ENCODE assay signal across 10 cellular contexts in the genomic region with DNA sequence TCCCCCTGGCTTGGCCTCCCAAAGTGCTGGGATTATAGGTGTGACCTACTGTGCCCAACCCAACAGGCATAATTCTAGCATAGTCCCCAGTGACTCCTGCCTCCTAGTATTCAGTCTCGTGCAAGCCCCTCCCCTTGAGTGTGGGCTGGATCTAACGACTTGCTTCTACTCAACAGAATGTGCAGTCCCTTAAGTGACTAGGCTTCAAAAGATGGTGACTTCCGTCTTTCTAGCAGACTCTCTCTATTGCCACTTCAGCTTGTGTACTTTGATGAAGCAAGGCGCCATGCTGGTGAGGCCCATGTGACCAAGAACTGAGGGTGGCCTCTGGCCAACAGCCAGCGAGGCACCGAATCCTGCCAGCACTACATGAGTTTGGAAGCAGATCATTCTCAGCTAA.
DNase-seq lines count a peak whose midpoint lies in the region; ATAC-seq lines count a peak whose summit lies in the region.
"Had no signal": no experiment of that assay in that cellular context is flagged by ENCODE, and none has a peak within 500 bp of the region (broad histone marks: within the 10 kb centered on the region; RNA-seq: fewer than 3 reads in every experiment).

No MANE protein-coding gene starts in this region.

- H3K4me1 Mint-ChIP-seq in T-helper 1 cell treated with Interleukin-12 subunit alpha and Interleukin-12 subunit beta and Interleukin-4 antibody, amounts not matched to agents 30 μg/mL and 1 μg/mL, for 36 hours (ENCODE audit: low read depth), result peaks cover 57% of the 10 kb centered on the region
- peaks cover 32% of the 10 kb centered on the region for H3K4me1 Mint-ChIP-seq in activated naive CD8-positive, alpha-beta T cell treated with anti-CD3 and anti-CD28 coated beads, Interleukin-2, amount 10 ng/mL, durations not matched to agents 7 days and 5 days

- peaks cover 46% of the 10 kb centered on the region for H3K36me3 Mint-ChIP-seq in T-helper 1 cell treated with Interleukin-12 subunit alpha and Interleukin-12 subunit beta and Interleukin-4 antibody, amounts not matched to agents 30 μg/mL and 1 μg/mL, for 36 hours (ENCODE audit: low read depth)
- peaks cover 24% of the 10 kb centered on the region for H3K36me3 Mint-ChIP-seq in activated naive CD8-positive, alpha-beta T cell treated with anti-CD3 and anti-CD28 coated beads, Interleukin-2, amount 10 ng/mL, durations not matched to agents 7 days and 5 days

- ATAC-seq in activated naive CD8-positive, alpha-beta T cell treated with anti-CD3 and anti-CD28 coated beads, Interleukin-2, amount 10 ng/mL, durations not matched to agents 7 days and 5 days (ENCODE audit: low read depth), result peak; percentile 74

- no peaks in the 10 kb centered on the region for H3K27me3 Mint-ChIP-seq in T-helper 1 cell treated with Interleukin-12 subunit alpha and Interleukin-12 subunit beta and Interleukin-4 antibody, amounts not matched to agents 30 μg/mL and 1 μg/mL, for 36 hours (ENCODE audit: low read depth)
- no peaks in the 10 kb centered on the region for H3K27me3 Mint-ChIP-seq in activated naive CD8-positive, alpha-beta T cell treated with anti-CD3 and anti-CD28 coated beads, Interleukin-2, amount 10 ng/mL, durations not matched to agents 7 days and 5 days

- peak overlapping the region; percentile 94 for H3K27ac Mint-ChIP-seq in T-helper 1 cell treated with Interleukin-12 subunit alpha and Interleukin-12 subunit beta and Interleukin-4 antibody, amounts not matched to agents 30 μg/mL and 1 μg/mL, for 36 hours
- peak overlapping the region; percentile 81 for H3K27ac Mint-ChIP-seq in activated naive CD8-positive, alpha-beta T cell treated with anti-CD3 and anti-CD28 coated beads, Interleukin-2, amount 10 ng/mL, durations not matched to agents 7 days and 5 days

- peak overlapping the region; percentile 71 for H3K4me3 Mint-ChIP-seq in T-helper 1 cell treated with Interleukin-12 subunit alpha and Interleukin-12 subunit beta and Interleukin-4 antibody, amounts not matched to agents 30 μg/mL and 1 μg/mL, for 36 hours
- H3K4me3 Mint-ChIP-seq in activated naive CD8-positive, alpha-beta T cell treated with anti-CD3 and anti-CD28 coated beads, Interleukin-2, amount 10 ng/mL, durations not matched to agents 7 days and 5 days, result peak overlapping the region; percentile 31

- H3K9me3 Mint-ChIP-seq in T-helper 1 cell treated with Interleukin-12 subunit alpha and Interleukin-12 subunit beta and Interleukin-4 antibody, amounts not matched to agents 30 μg/mL and 1 μg/mL, for 36 hours, result no peaks in the 10 kb centered on the region
- no peaks in the 10 kb centered on the region for H3K9me3 Mint-ChIP-seq in activated naive CD8-positive, alpha-beta T cell treated with anti-CD3 and anti-CD28 coated beads, Interleukin-2, amount 10 ng/mL, durations not matched to agents 7 days and 5 days

- POLR2A ChIA-PET in activated naive CD8-positive, alpha-beta T cell treated with anti-CD3 and anti-CD28 coated beads, Interleukin-2, amount 10 ng/mL, durations not matched to agents 7 days and 5 days (lab: Charles Lee), result no interaction called here

- peak; percentile 13 for DNase-seq in DMS 273 (lab: John Stamatoyannopoulos, UW; ENCODE audit: unreplicated experiment)
- DNase-seq in DMS 273 treated with DMSO at 0.1 percent for 48 hours (lab: John Stamatoyannopoulos, UW), result no peak
- no peak for DNase-seq in activated naive CD8-positive, alpha-beta T cell treated with anti-CD3 and anti-CD28 coated beads, Interleukin-2, amount 10 ng/mL, durations not matched to agents 7 days and 5 days
- DNase-seq in stimulated activated CD4-positive, alpha-beta T cell treated with anti-CD3 and anti-CD28 coated beads, Interleukin-4, amount 100 ng/mL, for 1 hour, result peak; percentile 43
- DNase-seq in amniotic stem cell (lab: John Stamatoyannopoulos, UW), result no peak
- DNase-seq in NOMO-1 treated with dmso at 0.1 percent for 144 hours (lab: John Stamatoyannopoulos, UW; ENCODE audit: unreplicated experiment), result no peak
- DNase-seq in GM19238 (ENCODE audit: insufficient read length, low spot score), result no peak
- DNase-seq: islet precursor cell, occipital lobe had no signal

Comparison
In these comparisons a context has a peak if more than half of its experiments do, and no peak if none do; other contexts are left out.
1. DNase-seq: peak in DMS 273 (single experiment) and stimulated activated CD4-positive, alpha-beta T cell treated with anti-CD3 and anti-CD28 coated beads, Interleukin-4, amount 100 ng/mL, for 1 hour (single experiment); none in DMS 273 treated with DMSO at 0.1 percent for 48 hours (single experiment), activated naive CD8-positive, alpha-beta T cell treated with anti-CD3 and anti-CD28 coated beads, Interleukin-2, amount 10 ng/mL, durations not matched to agents 7 days and 5 days (single experiment), amniotic stem cell (single experiment), NOMO-1 treated with dmso at 0.1 percent for 144 hours (single experiment) and GM19238 (single experiment).